27 cellular contexts compared by ENCODE assay signal in genomic region chr4:17911608-17912007, GRCh38.
"Had no signal": no experiment of that assay in that cellular context is flagged by ENCODE, and none has a peak within 500 bp of the region (broad histone marks: within the 10 kb centered on the region; RNA-seq: fewer than 3 reads in every experiment).

No MANE protein-coding gene starts in this region.

- H3K27me3 ChIP-seq: neutrophil, pancreas, right atrium auricular region, right lobe of liver, sigmoid colon, spleen, suprapubic skin, testis, tibial artery, transverse colon, upper lobe of right lung, uterus had no signal

- DNase-seq: naive thymus-derived CD8-positive, alpha-beta T cell; nephron progenitor cell; retina; right lobe of liver; sigmoid colon; small intestine; spleen; stimulated activated CD4-positive, alpha-beta T cell treated with anti-CD3 and anti-CD28 coated beads, Interleukin-12 subunit alpha, Interleukin-12 subunit beta, amount 100 ng/mL, for 4 hours; stimulated activated CD4-positive, alpha-beta T cell treated with anti-CD3 and anti-CD28 coated beads, Interleukin-1b, Interleukin-23, amount 100 ng/mL, for 48 hours; stimulated activated CD4-positive, alpha-beta T cell treated with anti-CD3 and anti-CD28 coated beads, Interleukin-4, amount 100 ng/mL, for 1 hour; stimulated activated CD4-positive, alpha-beta T cell treated with anti-CD3 and anti-CD28 coated beads, Interleukin-4, amount 100 ng/mL, for 4 hours; stimulated activated CD8-positive, alpha-beta memory T cell treated with anti-CD3 and anti-CD28 coated beads, Interleukin-4, amount 100 ng/mL, for 48 hours; stimulated activated naive CD4-positive, alpha-beta T cell; stimulated activated naive CD8-positive, alpha-beta T cell treated with anti-CD3 and anti-CD28 coated beads, Interleukin-15, amount 100 ng/mL, for 72 hours; stimulated activated naive CD8-positive, alpha-beta T cell treated with anti-CD3 and anti-CD28 coated beads, Interleukin-15, Interleukin-2, amounts not matched to agents 100 U/mL and 50 U/mL, for 24 hours; tibial artery; transverse colon; upper lobe of right lung; uterus had no signal

- FAIRE-seq: pancreas, small intestine had no signal

- H3K9me3 ChIP-seq: neutrophil, pancreas, prostate gland, right atrium auricular region, right lobe of liver, sigmoid colon, spleen, suprapubic skin, testis, tibial artery, transverse colon, upper lobe of right lung, uterus had no signal

- H3K27ac ChIP-seq: neutrophil, pancreas, prostate gland, right atrium auricular region, right lobe of liver, sigmoid colon, spleen, suprapubic skin, testis, tibial artery, transverse colon, upper lobe of right lung, uterus had no signal

- ATAC-seq: naive thymus-derived CD8-positive, alpha-beta T cell; natural killer cell treated with Interleukin-12 subunit alpha and Interleukin-12 subunit beta and Interleukin-15 and Interleukin-18, amount 100 ng/mL, for 72 hours; pancreas; right lobe of liver; stimulated activated memory B cell treated with anti-CD40 and anti-IgM and Interleukin-4, amounts not matched to agents 10 μg/mL and 1 μg/mL and 100 μg/mL, for 72 hours; stimulated activated naive CD8-positive, alpha-beta T cell treated with anti-CD3 and anti-CD28 coated beads, Interleukin-15, amount 100 ng/mL, for 72 hours; stimulated activated naive CD8-positive, alpha-beta T cell treated with anti-CD3 and anti-CD28 coated beads, Interleukin-15, Interleukin-2, amounts not matched to agents 100 U/mL and 50 U/mL, for 24 hours; upper lobe of right lung had no signal

- H3K4me1 ChIP-seq: pancreas, prostate gland, right atrium auricular region, right lobe of liver, sigmoid colon, spleen, suprapubic skin, testis, tibial artery, transverse colon, upper lobe of right lung, uterus had no signal

- H3K4me3 ChIP-seq: pancreas, prostate gland, right atrium auricular region, right lobe of liver, sigmoid colon, spleen, suprapubic skin, testis, tibial artery, transverse colon, upper lobe of right lung, uterus had no signal
